9 cellular contexts compared by ENCODE assay signal in genomic region chr5:119309290-119309818, GRCh38. TPM values are rescaled to one million over a fixed set of nuclear protein-coding genes. Genes with fewer than 3 reads are reported as not detected.
DNase-seq lines count a peak whose midpoint lies in the region; ATAC-seq and TF ChIP-seq lines count a peak whose summit lies in the region.
"Had no signal": no experiment of that assay in that cellular context is flagged by ENCODE, and none has a peak within 500 bp of the region (broad histone marks: within the 10 kb centered on the region; RNA-seq: fewer than 3 reads in every experiment).

No MANE protein-coding gene starts in this region.

- no peaks in the 10 kb centered on the region for H3K9me3 Mint-ChIP-seq in activated T-cell treated with anti-CD3 and anti-CD28 coated beads, Interleukin-2, amount 50 U/mL, for 24 hours
- H3K9me3 Mint-ChIP-seq in activated T-helper 2 cell treated with anti-CD3 and anti-CD28 coated beads, Interferon-gamma antibody, Interleukin-2, Interleukin-4, amounts not matched to agents 10 μg/mL and 5 μg/mL and 100 μg/mL, durations not matched to agents 14 hours and 24 hours and 36 hours: no peaks in the 10 kb centered on the region
- H3K9me3 Mint-ChIP-seq in stimulated activated naive CD8-positive, alpha-beta T cell treated with anti-CD3 and anti-CD28 coated beads, Interleukin-15, Interleukin-2, amounts not matched to agents 100 ng/mL and 50 ng/mL, for 24 hours: no peaks in the 10 kb centered on the region

- peak overlapping the region; percentile 47 for H3K4me3 Mint-ChIP-seq in activated T-cell treated with anti-CD3 and anti-CD28 coated beads, Interleukin-2, amount 50 U/mL, for 24 hours
- H3K4me3 Mint-ChIP-seq in activated T-helper 2 cell treated with anti-CD3 and anti-CD28 coated beads, Interferon-gamma antibody, Interleukin-2, Interleukin-4, amounts not matched to agents 10 μg/mL and 5 μg/mL and 100 μg/mL, durations not matched to agents 14 hours and 24 hours and 36 hours (ENCODE audit: low read depth): peak overlapping the region; percentile 67
- peak overlapping the region; percentile 81 for H3K4me3 Mint-ChIP-seq in stimulated activated naive CD8-positive, alpha-beta T cell treated with anti-CD3 and anti-CD28 coated beads, Interleukin-15, Interleukin-2, amounts not matched to agents 100 ng/mL and 50 ng/mL, for 24 hours

- WGBS in sigmoid colon, 2 donors: 41 to 85% methylated on average over 4 of the region's 4 CpGs

- TF ChIP-seq CTCF in sigmoid colon (IDR thresholded peaks at IDR 0.05) (no peak), tibial artery (IDR thresholded peaks at IDR 0.05) (no peak)

- H3K27ac Mint-ChIP-seq in activated T-cell treated with anti-CD3 and anti-CD28 coated beads, Interleukin-2, amount 50 U/mL, for 24 hours: peak overlapping the region; percentile 97
- H3K27ac Mint-ChIP-seq in activated T-helper 2 cell treated with anti-CD3 and anti-CD28 coated beads, Interferon-gamma antibody, Interleukin-2, Interleukin-4, amounts not matched to agents 10 μg/mL and 5 μg/mL and 100 μg/mL, durations not matched to agents 14 hours and 24 hours and 36 hours: peak overlapping the region; percentile 96
- peak overlapping the region; percentile 98 for H3K27ac Mint-ChIP-seq in stimulated activated naive CD8-positive, alpha-beta T cell treated with anti-CD3 and anti-CD28 coated beads, Interleukin-15, Interleukin-2, amounts not matched to agents 100 ng/mL and 50 ng/mL, for 24 hours

- ATAC-seq in HG03135 (IDR thresholded peaks at IDR 0.05; ENCODE audit: unreplicated experiment) (peak; percentile 11), HG02588 (IDR thresholded peaks at IDR 0.05; ENCODE audit: unreplicated experiment) (no peak)

- no peak for TF ChIP-seq EP300 in sigmoid colon (IDR thresholded peaks at IDR 0.05)

- H3K27me3 Mint-ChIP-seq in activated T-cell treated with anti-CD3 and anti-CD28 coated beads, Interleukin-2, amount 50 U/mL, for 24 hours: no peaks in the 10 kb centered on the region
- no peaks in the 10 kb centered on the region for H3K27me3 Mint-ChIP-seq in activated T-helper 2 cell treated with anti-CD3 and anti-CD28 coated beads, Interferon-gamma antibody, Interleukin-2, Interleukin-4, amounts not matched to agents 10 μg/mL and 5 μg/mL and 100 μg/mL, durations not matched to agents 14 hours and 24 hours and 36 hours (ENCODE audit: low read depth)
- H3K27me3 Mint-ChIP-seq in stimulated activated naive CD8-positive, alpha-beta T cell treated with anti-CD3 and anti-CD28 coated beads, Interleukin-15, Interleukin-2, amounts not matched to agents 100 ng/mL and 50 ng/mL, for 24 hours: no peaks in the 10 kb centered on the region

- DNase-seq in activated T-cell treated with anti-CD3 and anti-CD28 coated beads, Interleukin-2, amount 50 U/mL, for 24 hours: no peak
- DNase-seq in activated T-cell treated with anti-CD3 and anti-CD28 coated beads for 4 hours (no peak), sigmoid colon (no peak), tibial artery (no peak)
- DNase-seq in activated T-helper 2 cell treated with anti-CD3 and anti-CD28 coated beads, Interferon-gamma antibody, Interleukin-2, Interleukin-4, amounts not matched to agents 10 μg/mL and 5 μg/mL and 100 μg/mL, durations not matched to agents 14 hours and 24 hours and 36 hours (ENCODE audit: low spot score): no peak
- DNase-seq: left ventricle myocardium inferior had no signal

- peaks cover 94% of the 10 kb centered on the region for H3K4me1 Mint-ChIP-seq in activated T-cell treated with anti-CD3 and anti-CD28 coated beads, Interleukin-2, amount 50 U/mL, for 24 hours (ENCODE audit: low read depth)
- H3K4me1 Mint-ChIP-seq in activated T-helper 2 cell treated with anti-CD3 and anti-CD28 coated beads, Interferon-gamma antibody, Interleukin-2, Interleukin-4, amounts not matched to agents 10 μg/mL and 5 μg/mL and 100 μg/mL, durations not matched to agents 14 hours and 24 hours and 36 hours (ENCODE audit: low read depth): peaks cover 88% of the 10 kb centered on the region
- peaks cover 100% of the 10 kb centered on the region for H3K4me1 Mint-ChIP-seq in stimulated activated naive CD8-positive, alpha-beta T cell treated with anti-CD3 and anti-CD28 coated beads, Interleukin-15, Interleukin-2, amounts not matched to agents 100 ng/mL and 50 ng/mL, for 24 hours (ENCODE audit: low read depth)

- peaks cover 0 to 19% (median 8%) of the 10 kb centered on the region in 4 donors for H3K4me1 ChIP-seq in sigmoid colon
- H3K4me1 ChIP-seq in tibial artery: peaks cover 0 to 32% (median 4%) of the 10 kb centered on the region in 4 donors

- intact Hi-C loops in activated T-helper 2 cell treated with anti-CD3 and anti-CD28 coated beads, Interferon-gamma antibody, Interleukin-2, Interleukin-4, amounts not matched to agents 10 μg/mL and 5 μg/mL and 100 μg/mL, durations not matched to agents 14 hours and 24 hours and 36 hours (cut with micrococcal nuclease): loop anchor here (1.0 to 2.0 kb wide), 6 partner anchors 18 to 321 kb away; partner anchors contain the start of gene DTWD2
- intact Hi-C loops in sigmoid colon (cut with DNase I) (no loop called here), tibial artery (cut with DNase I; ENCODE audit: low total_unique reads) (no loop called here)

- H3K4me3 ChIP-seq in sigmoid colon (no peak overlapping the region), tibial artery (no peak overlapping the region)
- H3K4me3 ChIP-seq: left ventricle myocardium inferior had no signal

- H3K36me3 Mint-ChIP-seq in activated T-cell treated with anti-CD3 and anti-CD28 coated beads, Interleukin-2, amount 50 U/mL, for 24 hours (ENCODE audit: low read depth): peaks cover 59% of the 10 kb centered on the region
- peaks cover 46% of the 10 kb centered on the region for H3K36me3 Mint-ChIP-seq in activated T-helper 2 cell treated with anti-CD3 and anti-CD28 coated beads, Interferon-gamma antibody, Interleukin-2, Interleukin-4, amounts not matched to agents 10 μg/mL and 5 μg/mL and 100 μg/mL, durations not matched to agents 14 hours and 24 hours and 36 hours (ENCODE audit: low read depth)
- peaks cover 41% of the 10 kb centered on the region for H3K36me3 Mint-ChIP-seq in stimulated activated naive CD8-positive, alpha-beta T cell treated with anti-CD3 and anti-CD28 coated beads, Interleukin-15, Interleukin-2, amounts not matched to agents 100 ng/mL and 50 ng/mL, for 24 hours (ENCODE audit: low read depth)

- H3K27ac ChIP-seq in sigmoid colon (no peak overlapping the region), tibial artery (no peak overlapping the region)
- H3K27ac ChIP-seq: left ventricle myocardium inferior had no signal

- no peaks in the 10 kb centered on the region for H3K27me3 ChIP-seq in sigmoid colon
- H3K27me3 ChIP-seq in tibial artery: no peaks in the 10 kb centered on the region

- no peak for TF ChIP-seq POLR2A in sigmoid colon (IDR thresholded peaks at IDR 0.05)

- H3K9me3 ChIP-seq in sigmoid colon (no peaks in the 10 kb centered on the region), tibial artery (no peaks in the 10 kb centered on the region)
- H3K9me3 ChIP-seq: left ventricle myocardium inferior had no signal

- no peaks in the 10 kb centered on the region for H3K36me3 ChIP-seq in sigmoid colon
- H3K36me3 ChIP-seq in tibial artery: no peaks in the 10 kb centered on the region
- H3K36me3 ChIP-seq: left ventricle myocardium inferior had no signal

RNA-seq across cellular contexts. Expression of gene TNFAIP8, which starts 46.5 kb away (rescaled TPM):
- total RNA-seq in activated T-helper 2 cell treated with anti-CD3 and anti-CD28 coated beads, Interferon-gamma antibody, Interleukin-2, Interleukin-4, amounts not matched to agents 10 μg/mL and 5 μg/mL and 100 μg/mL, durations not matched to agents 14 hours and 24 hours and 36 hours: 112 and 117 TPM in 2 replicates
- 10 to 100 TPM in 3 of 4 donors, 1 to 10 TPM in 1; 6.9 to 17.9 (median 13.1) TPM for total RNA-seq in sigmoid colon
- 10 to 100 TPM in 2 of 3 donors, 1 to 10 TPM in 1; 9.0 to 55.8 (median 19.0) TPM for polyA plus RNA-seq in sigmoid colon
